16 cellular contexts compared by ENCODE assay signal in the genomic region with DNA sequence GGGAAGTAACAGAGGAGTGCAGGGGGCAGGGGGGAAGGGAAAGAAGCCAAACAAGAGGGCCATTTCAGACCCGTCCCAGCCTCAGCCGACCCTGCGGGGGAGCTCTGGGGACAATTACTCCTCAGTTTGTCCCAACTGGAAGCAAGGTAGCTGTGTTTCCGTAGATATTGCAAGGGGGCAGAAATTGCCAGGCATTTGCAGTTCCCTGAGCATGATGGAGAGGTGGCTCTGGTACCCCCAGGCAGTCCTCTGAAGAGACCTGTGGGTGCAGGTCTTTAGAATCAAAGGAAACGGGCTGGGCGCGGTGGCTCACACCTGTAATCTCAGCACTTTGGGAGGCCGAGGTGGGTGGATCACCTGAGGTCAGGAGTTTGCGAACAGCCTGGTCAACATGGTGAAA. TPM values are rescaled to one million over a fixed set of nuclear protein-coding genes. Genes with fewer than 3 reads are reported as not detected.
DNase-seq lines count a peak whose midpoint lies in the region; FAIRE-seq and TF ChIP-seq lines count a peak whose summit lies in the region.
"Had no signal": no experiment of that assay in that cellular context is flagged by ENCODE, and none has a peak within 500 bp of the region (broad histone marks: within the 10 kb centered on the region; RNA-seq: fewer than 3 reads in every experiment).

No MANE protein-coding gene starts in this region.

- no peak overlapping the region for H2BK15ac ChIP-seq in H1 (ENCODE audit: low read length)

- H3K79me1 ChIP-seq in H1 (ENCODE audit: low read depth, low read length), result no peaks in the 10 kb centered on the region

- no peak for TF ChIP-seq CTCF in H1 (IDR thresholded peaks at IDR 0.05; ENCODE audit: control extremely low read depth in 1 of 3, insufficient read depth in 1 of 3, low read depth in 1 of 3, low read length in 3 of 3)

- CTCF ChIA-PET in H1 (lab: Charles Lee; ENCODE audit: partially characterized antibody), result interaction anchor here (0.8 to 2.3 kb wide), 6 partner anchors 11 to 84 kb away, joined by 3 to 9 read pairs (median 5); a partner anchor contains a TSS

- no peak overlapping the region for H3K4me2 ChIP-seq in H1 (ENCODE audit: insufficient read depth in 1 of 2, low read depth in 2 of 2, low read length in 2 of 2)
- H3K4me2 ChIP-seq: BLaER1 had no signal

- no peaks in the 10 kb centered on the region for H3K79me2 ChIP-seq in H1 (ENCODE audit: control insufficient read depth in 1 of 2, insufficient read depth in 2 of 2, low read length in 2 of 2)

- 84% methylated on average over 9 of the region's 9 CpGs; no CpG with 5 or more reads in 1 of the 2 experiments for WGBS in H1 (ENCODE audit: extremely low coverage in 1 of 2, insufficient coverage in 1 of 2, insufficient read length in 1 of 2, insufficient replicate concordance in 2 of 2, low coverage in 1 of 2, low lambda C conversion rate in 2 of 2, missing lambda C conversion rate in 1 of 2), 2 experiments

- no peak overlapping the region for H3K56ac ChIP-seq in H1 (replicated peaks; ENCODE audit: insufficient read length, low read depth, low read length)

- H2BK5ac ChIP-seq in H1 (ENCODE audit: low read depth, low read length), result no peak overlapping the region

- H2AK5ac ChIP-seq in H1 (ENCODE audit: low read depth, low read length), result no peak overlapping the region

- POLR2A ChIA-PET in H1 (lab: Charles Lee; ENCODE audit: partially characterized antibody), result interaction anchor here (1.8 kb wide), 1 partner anchor 15 kb away, joined by 4 read pairs; no protein-coding TSS in a partner anchor

- no peak overlapping the region for H3K14ac ChIP-seq in H1 (ENCODE audit: insufficient read length)

- no peak overlapping the region for H3K4ac ChIP-seq in H1 (replicated peaks; ENCODE audit: insufficient read length, low read depth, low read length)

- peak overlapping the region; percentile 16; the same call in 1 of the 2 replicates for H2AFZ ChIP-seq in H1 (ENCODE audit: low read length)

- no peaks in the 10 kb centered on the region for H3K9me3 ChIP-seq in H1 (ENCODE audit: insufficient read depth in 2 of 2, low read depth in 1 of 2, low read length in 1 of 2)
- H3K9me3 ChIP-seq: BLaER1 had no signal

- no peak for TF ChIP-seq POLR2A in H1 (IDR thresholded peaks at IDR 0.05; ENCODE audit: control extremely low read depth in 1 of 2, low read depth in 2 of 2, low read length in 2 of 2)

- no peaks in the 10 kb centered on the region for H3K23me2 ChIP-seq in H1 (ENCODE audit: low read depth, low read length)

- no peak for TF ChIP-seq EP300 in H1 (IDR thresholded peaks at IDR 0.05; ENCODE audit: borderline replicate concordance in 1 of 2, low read depth in 2 of 2, low read length in 2 of 2)

- peak; percentile 48 for DNase-seq in activated effector memory CD4-positive, alpha-beta T cell treated with anti-CD3 and anti-CD28 coated beads, Interleukin-2, amount 50 U/mL, for 16 hours
- no peak for DNase-seq in activated effector memory CD4-positive, alpha-beta T cell treated with Interleukin-2 at 50 U/mL for 16 hours
- peak in 1 of 2 experiments; percentile 45 for DNase-seq in H1 (ENCODE audit: low read depth in 1 of 2, low spot score in 2 of 2)
- peak; percentile 79 for DNase-seq in posterior vena cava (ENCODE audit: low spot score)
- no peak for DNase-seq in NCI-H345 treated with DMSO at 0.1 percent for 48 hours (lab: John Stamatoyannopoulos, UW; ENCODE audit: unreplicated experiment)
- no peak for DNase-seq in SW 1271 (lab: John Stamatoyannopoulos, UW)
- DNase-seq in ureter (ENCODE audit: low spot score), result no peak
- DNase-seq: 8988T; CD4-positive, alpha-beta memory T cell; DMS153; DMS79; GF-D8; GOT3; H9 had no signal

- H3K27ac ChIP-seq in H1 (ENCODE audit: low read depth, low read length), result no peak overlapping the region
- H3K27ac ChIP-seq: BLaER1 had no signal

- FAIRE-seq in H1 (lab: Jason Lieb, UNC), result no peak
- FAIRE-seq: HepG2 had no signal

- TF ChIP-seq RAD21 in H1 (IDR thresholded peaks at IDR 0.05 in 1 of 2, conservative IDR thresholded peaks at IDR 0.05 in 1 of 2; ENCODE audit: low read depth in 2 of 2, low read length in 2 of 2), result no peak

- intact Hi-C loops in posterior vena cava (cut with DNase I), result no loop called here

- H4K8ac ChIP-seq in H1 (ENCODE audit: extremely low read depth, insufficient read depth, low read length), result no peak overlapping the region

- no peak overlapping the region for H3K18ac ChIP-seq in H1 (ENCODE audit: extremely low read depth, low read length)

- no peaks in the 10 kb centered on the region for H3K36me3 ChIP-seq in H1 (ENCODE audit: control insufficient read depth in 2 of 4, insufficient read depth in 4 of 4, low read length in 3 of 4)
- H3K36me3 ChIP-seq: BLaER1 had no signal

- H4K91ac ChIP-seq in H1 (replicated peaks; ENCODE audit: insufficient read length, low read length), result no peak overlapping the region

- H4K20me1 ChIP-seq in H1 (replicated peaks in 1 of 2; ENCODE audit: control insufficient read depth in 1 of 2, insufficient read depth in 2 of 2, low read length in 2 of 2), result no peaks in the 10 kb centered on the region
- H4K20me1 ChIP-seq: BLaER1 had no signal

- H3K23ac ChIP-seq in H1 (ENCODE audit: insufficient read length), result no peak overlapping the region

- no peak overlapping the region for H4K5ac ChIP-seq in H1 (ENCODE audit: insufficient read length, low read depth, low read length)

- H3K27me3 ChIP-seq in H1 (replicated peaks in 1 of 4; ENCODE audit: control insufficient read depth in 3 of 4, extremely low read depth in 1 of 4, insufficient read depth in 3 of 4, low read length in 3 of 4), result no peaks in the 10 kb centered on the region; a peak in 2 of 7 replicates
- H3K27me3 ChIP-seq: BLaER1 had no signal

- H3K4me3 ChIP-seq in H1 (ENCODE audit: extremely low read depth in 1 of 4, insufficient read depth in 2 of 4, low read depth in 3 of 4, low read length in 4 of 4), result no peak overlapping the region
- H3K4me3 ChIP-seq: BLaER1 had no signal

- peaks cover 0 to 9% (median 4%) of the 10 kb centered on the region in 4 experiments; a peak in 4 of 7 replicates for H3K4me1 ChIP-seq in H1 (replicated peaks in 1 of 4; ENCODE audit: control insufficient read depth in 3 of 4, insufficient read depth in 4 of 4, low read length in 3 of 4)

- H2BK20ac ChIP-seq in H1 (ENCODE audit: low read length), result no peak overlapping the region

- no peak overlapping the region for H3K9ac ChIP-seq in H1 (replicated peaks in 1 of 4; ENCODE audit: extremely low read depth in 1 of 4, low read depth in 3 of 4, low read length in 3 of 4)
- H3K9ac ChIP-seq: BLaER1 had no signal

- no peak overlapping the region for H2BK12ac ChIP-seq in H1 (ENCODE audit: low read depth, low read length)

- H2BK120ac ChIP-seq in H1 (replicated peaks; ENCODE audit: low read depth, low read length), result no peak overlapping the region

TF ChIP-seq in H1, 55 proteins besides CTCF, POLR2A, EP300 and RAD21:
- no peak for TF ChIP-seq GABPA (IDR thresholded peaks at IDR 0.05; ENCODE audit: borderline replicate concordance, insufficient read depth, low read length)
- TF ChIP-seq HDAC6 (IDR thresholded peaks at IDR 0.05; ENCODE audit: low read depth, low read length), result no peak
- no peak for TF ChIP-seq RBBP5 (IDR thresholded peaks at IDR 0.05; ENCODE audit: borderline replicate concordance, low read depth, low read length)
- no peak for TF ChIP-seq EGR1 (IDR thresholded peaks at IDR 0.05; ENCODE audit: borderline replicate concordance, low read depth, low read length)
- TF ChIP-seq RNF2 (IDR thresholded peaks at IDR 0.05; ENCODE audit: borderline replicate concordance, low read depth, low read length, missing control alignments, poor library complexity, severe bottlenecking), result no peak
- no peak for TF ChIP-seq POU5F1 (IDR thresholded peaks at IDR 0.05; ENCODE audit: low read depth, low read length)
- TF ChIP-seq KDM5A (IDR thresholded peaks at IDR 0.05; ENCODE audit: low read length), result no peak
- no peak for TF ChIP-seq CHD1 (IDR thresholded peaks at IDR 0.05; ENCODE audit: low read depth, low read length)
- no peak for TF ChIP-seq ZNF274 (IDR thresholded peaks at IDR 0.05; ENCODE audit: borderline replicate concordance, extremely low read depth, low read length)
- no peak for TF ChIP-seq SIN3A (conservative IDR thresholded peaks at IDR 0.05 in 1 of 2, IDR thresholded peaks at IDR 0.05 in 1 of 2; ENCODE audit: low read depth in 1 of 2, low read length in 2 of 2)
- TF ChIP-seq NANOG (IDR thresholded peaks at IDR 0.05; ENCODE audit: insufficient read depth, low read depth, low read length, poor library complexity, severe bottlenecking), result no peak
- TF ChIP-seq CHD2 (IDR thresholded peaks at IDR 0.05; ENCODE audit: low read length), result no peak
- no peak for TF ChIP-seq MAFK (IDR thresholded peaks at IDR 0.05; ENCODE audit: low read depth, low read length)
- TF ChIP-seq TAF1 (IDR thresholded peaks at IDR 0.05; ENCODE audit: low read depth, low read length), result no peak
- no peak for TF ChIP-seq SP2 (IDR thresholded peaks at IDR 0.05; ENCODE audit: low read length)
- TF ChIP-seq, protein P1, sequence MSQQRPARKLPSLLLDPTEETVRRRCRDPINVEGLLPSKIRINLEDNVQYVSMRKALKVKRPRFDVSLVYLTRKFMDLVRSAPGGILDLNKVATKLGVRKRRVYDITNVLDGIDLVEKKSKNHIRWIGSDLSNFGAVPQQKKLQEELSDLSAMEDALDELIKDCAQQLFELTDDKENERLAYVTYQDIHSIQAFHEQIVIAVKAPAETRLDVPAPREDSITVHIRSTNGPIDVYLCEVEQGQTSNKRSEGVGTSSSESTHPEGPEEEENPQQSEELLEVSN (IDR thresholded peaks at IDR 0.05), result no peak

RNA-seq across cellular contexts. Expression of a gene that starts 13.8 kb away (rescaled TPM):
- total RNA-seq in H1 (2021; fragmentation: NEBNext Ultra II Directional; extraction: Animal tissue kit (Norgen Biotek cat#: 25700)), result 40.3 and 42.8 TPM in 2 replicates
- polyA plus RNA-seq in H1 (2011; rRNA removed), result 17.8 and 19.6 TPM in 2 replicates
- 16.4 TPM for polyA plus RNA-seq in H1 (2011; cell fraction: cytosol; rRNA removed)
- polyA plus RNA-seq in H1 (2011; cell fraction: nucleus; rRNA removed), result 23.3 TPM
- 24.7 to 30.3 TPM (median 27.0 TPM) in 4 replicates for polyA plus RNA-seq in H1 (2012, experiment 1 of 2)
- polyA plus RNA-seq in H1 (2012, experiment 2 of 2), result 5.8 TPM
- 30.3 TPM for polyA plus RNA-seq in H1 (2013, experiment 1 of 2)
- polyA plus RNA-seq in H1 (2013, experiment 2 of 2), result 37.2 TPM
- 19.3 and 23.9 TPM in 2 replicates for polyA minus RNA-seq in H1 (2011; rRNA and poly(A)+ RNA removed)
- polyA minus RNA-seq in H1 (2011; cell fraction: cytosol; rRNA and poly(A)+ RNA removed), result 16.4 TPM
- 15.7 TPM for polyA minus RNA-seq in H1 (2011; cell fraction: nucleus; rRNA and poly(A)+ RNA removed)
- total RNA-seq in posterior vena cava (10 to 100 TPM; 86.6 to 92.2 TPM), ureter (33.8 TPM)

Comparison
In these comparisons a context has a peak if more than half of its experiments do, and no peak if none do; other contexts are left out.
1. DNase-seq: peak in activated effector memory CD4-positive, alpha-beta T cell treated with anti-CD3 and anti-CD28 coated beads, Interleukin-2, amount 50 U/mL, for 16 hours (single experiment) and posterior vena cava (single experiment); none in activated effector memory CD4-positive, alpha-beta T cell treated with Interleukin-2 at 50 U/mL for 16 hours (single experiment), NCI-H345 treated with DMSO at 0.1 percent for 48 hours (single experiment), SW 1271 (0 of 2) and ureter (single experiment).